In genomic region chr15:100781061-100781960, GRCh38 we compare ENCODE assay signal across 1 cellular context.
TF ChIP-seq lines count a peak whose summit lies in the region.

No MANE protein-coding gene starts in this region.

TF ChIP-seq in SK-N-SH, 30 proteins besides CTCF, POLR2A, EP300 and RAD21 (continued from another document):
- TF ChIP-seq, protein P1, sequence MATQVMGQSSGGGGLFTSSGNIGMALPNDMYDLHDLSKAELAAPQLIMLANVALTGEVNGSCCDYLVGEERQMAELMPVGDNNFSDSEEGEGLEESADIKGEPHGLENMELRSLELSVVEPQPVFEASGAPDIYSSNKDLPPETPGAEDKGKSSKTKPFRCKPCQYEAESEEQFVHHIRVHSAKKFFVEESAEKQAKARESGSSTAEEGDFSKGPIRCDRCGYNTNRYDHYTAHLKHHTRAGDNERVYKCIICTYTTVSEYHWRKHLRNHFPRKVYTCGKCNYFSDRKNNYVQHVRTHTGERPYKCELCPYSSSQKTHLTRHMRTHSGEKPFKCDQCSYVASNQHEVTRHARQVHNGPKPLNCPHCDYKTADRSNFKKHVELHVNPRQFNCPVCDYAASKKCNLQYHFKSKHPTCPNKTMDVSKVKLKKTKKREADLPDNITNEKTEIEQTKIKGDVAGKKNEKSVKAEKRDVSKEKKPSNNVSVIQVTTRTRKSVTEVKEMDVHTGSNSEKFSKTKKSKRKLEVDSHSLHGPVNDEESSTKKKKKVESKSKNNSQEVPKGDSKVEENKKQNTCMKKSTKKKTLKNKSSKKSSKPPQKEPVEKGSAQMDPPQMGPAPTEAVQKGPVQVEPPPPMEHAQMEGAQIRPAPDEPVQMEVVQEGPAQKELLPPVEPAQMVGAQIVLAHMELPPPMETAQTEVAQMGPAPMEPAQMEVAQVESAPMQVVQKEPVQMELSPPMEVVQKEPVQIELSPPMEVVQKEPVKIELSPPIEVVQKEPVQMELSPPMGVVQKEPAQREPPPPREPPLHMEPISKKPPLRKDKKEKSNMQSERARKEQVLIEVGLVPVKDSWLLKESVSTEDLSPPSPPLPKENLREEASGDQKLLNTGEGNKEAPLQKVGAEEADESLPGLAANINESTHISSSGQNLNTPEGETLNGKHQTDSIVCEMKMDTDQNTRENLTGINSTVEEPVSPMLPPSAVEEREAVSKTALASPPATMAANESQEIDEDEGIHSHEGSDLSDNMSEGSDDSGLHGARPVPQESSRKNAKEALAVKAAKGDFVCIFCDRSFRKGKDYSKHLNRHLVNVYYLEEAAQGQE (IDR thresholded peaks at IDR 0.05; ENCODE audit: low read depth, low read length), result no peak
- TF ChIP-seq RCOR1 (IDR thresholded peaks at IDR 0.05; ENCODE audit: low read length) (peak; percentile 85), TEAD4 (IDR thresholded peaks at IDR 0.05; ENCODE audit: borderline replicate concordance, insufficient read depth) (no peak), FOXJ3 (CRISPR knock-in tag; IDR thresholded peaks at IDR 0.05) (peak; percentile 97), YY1 (IDR thresholded peaks at IDR 0.05; ENCODE audit: low read depth) (no peak), FOSL2 (IDR thresholded peaks at IDR 0.05; ENCODE audit: borderline replicate concordance, low read depth) (no peak), JUND (IDR thresholded peaks at IDR 0.05) (no peak), CHD2 (IDR thresholded peaks at IDR 0.05; ENCODE audit: low read length, partially characterized antibody) (peak; percentile 87), SIN3A (IDR thresholded peaks at IDR 0.05; ENCODE audit: borderline replicate concordance, low read depth, low read length) (no peak), NRF1 (IDR thresholded peaks at IDR 0.05; ENCODE audit: low read depth, low read length) (no peak), MXI1 (IDR thresholded peaks at IDR 0.05; ENCODE audit: low read depth, low read length) (no peak; the same call in 1 of the 2 replicates), FOXM1 (IDR thresholded peaks at IDR 0.05; ENCODE audit: low read depth) (no peak), GABPA (IDR thresholded peaks at IDR 0.05; ENCODE audit: low read depth) (no peak), NFIC (IDR thresholded peaks at IDR 0.05; ENCODE audit: borderline replicate concordance) (no peak), RFX5 (IDR thresholded peaks at IDR 0.05; ENCODE audit: low read length) (peak; percentile 19; the same call in 1 of the 2 replicates), EZH2phosphoT487 (IDR thresholded peaks at IDR 0.05; ENCODE audit: borderline replicate concordance, low read depth) (no peak), RXRA (IDR thresholded peaks at IDR 0.05; ENCODE audit: borderline replicate concordance, low read depth) (no peak), USF2 (IDR thresholded peaks at IDR 0.05; ENCODE audit: borderline replicate concordance, low read depth, low read length) (no peak), IRF3 (IDR thresholded peaks at IDR 0.05; ENCODE audit: low read depth, low read length) (no peak), POLR2AphosphoS5 (IDR thresholded peaks at IDR 0.05; ENCODE audit: low read depth, low read length) (peak; percentile 61), GATA2 (CRISPR knock-in tag; IDR thresholded peaks at IDR 0.05) (peak; percentile 86), TCF12 (IDR thresholded peaks at IDR 0.05) (peak; percentile 93)
- TF ChIP-seq, protein P2, sequence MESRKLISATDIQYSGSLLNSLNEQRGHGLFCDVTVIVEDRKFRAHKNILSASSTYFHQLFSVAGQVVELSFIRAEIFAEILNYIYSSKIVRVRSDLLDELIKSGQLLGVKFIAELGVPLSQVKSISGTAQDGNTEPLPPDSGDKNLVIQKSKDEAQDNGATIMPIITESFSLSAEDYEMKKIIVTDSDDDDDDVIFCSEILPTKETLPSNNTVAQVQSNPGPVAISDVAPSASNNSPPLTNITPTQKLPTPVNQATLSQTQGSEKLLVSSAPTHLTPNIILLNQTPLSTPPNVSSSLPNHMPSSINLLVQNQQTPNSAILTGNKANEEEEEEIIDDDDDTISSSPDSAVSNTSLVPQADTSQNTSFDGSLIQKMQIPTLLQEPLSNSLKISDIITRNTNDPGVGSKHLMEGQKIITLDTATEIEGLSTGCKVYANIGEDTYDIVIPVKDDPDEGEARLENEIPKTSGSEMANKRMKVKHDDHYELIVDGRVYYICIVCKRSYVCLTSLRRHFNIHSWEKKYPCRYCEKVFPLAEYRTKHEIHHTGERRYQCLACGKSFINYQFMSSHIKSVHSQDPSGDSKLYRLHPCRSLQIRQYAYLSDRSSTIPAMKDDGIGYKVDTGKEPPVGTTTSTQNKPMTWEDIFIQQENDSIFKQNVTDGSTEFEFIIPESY (IDR thresholded peaks at IDR 0.05; ENCODE audit: borderline replicate concordance, low read depth), result no peak
- TF ChIP-seq, protein P3, sequence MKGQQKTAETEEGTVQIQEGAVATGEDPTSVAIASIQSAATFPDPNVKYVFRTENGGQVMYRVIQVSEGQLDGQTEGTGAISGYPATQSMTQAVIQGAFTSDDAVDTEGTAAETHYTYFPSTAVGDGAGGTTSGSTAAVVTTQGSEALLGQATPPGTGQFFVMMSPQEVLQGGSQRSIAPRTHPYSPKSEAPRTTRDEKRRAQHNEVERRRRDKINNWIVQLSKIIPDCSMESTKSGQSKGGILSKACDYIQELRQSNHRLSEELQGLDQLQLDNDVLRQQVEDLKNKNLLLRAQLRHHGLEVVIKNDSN (IDR thresholded peaks at IDR 0.05; ENCODE audit: borderline replicate concordance, low read depth), result no peak
